ENCODE assay signal across 24 cellular contexts in genomic region chr14:75317148-75317547, GRCh38. TPM values are rescaled to one million over a fixed set of nuclear protein-coding genes. Genes with fewer than 3 reads are reported as not detected.
DNase-seq lines count a peak whose midpoint lies in the region; ATAC-seq and TF ChIP-seq lines count a peak whose summit lies in the region.
"Had no signal": no experiment of that assay in that cellular context is flagged by ENCODE, and none has a peak within 500 bp of the region (broad histone marks: within the 10 kb centered on the region; RNA-seq: fewer than 3 reads in every experiment).

No MANE protein-coding gene starts in this region.

- H3K36me3 ChIP-seq in osteoblast (ENCODE audit: insufficient read depth, low read length) = no peaks in the 10 kb centered on the region
- H3K36me3 ChIP-seq: BE2C; BLaER1 treated with 17β-estradiol and CSF1 and Interleukin-3, amounts not matched to agents 10 nM and 100 nM had no signal

- H3K4me3 ChIP-seq in coronary artery = no peak overlapping the region
- no peak overlapping the region for H3K4me3 ChIP-seq in osteoblast (ENCODE audit: insufficient read depth, low read length)
- H3K4me3 ChIP-seq: A549; BLaER1 treated with 17β-estradiol and CSF1 and Interleukin-3, amounts not matched to agents 10 nM and 100 nM; GM12878; GM23248 had no signal

- no peak for DNase-seq in stimulated activated naive CD8-positive, alpha-beta T cell treated with anti-CD3 and anti-CD28 coated beads, Interleukin-15, amount 100 ng/mL, for 72 hours
- DNase-seq in stimulated activated naive CD8-positive, alpha-beta T cell treated with anti-CD3 and anti-CD28 coated beads, Interleukin-15, Interleukin-2, amounts not matched to agents 100 U/mL and 50 U/mL, for 24 hours = no peak
- DNase-seq in coronary artery (ENCODE audit: low spot score) (peak; percentile 57), osteoblast (ENCODE audit: insufficient read length, low spot score, missing footprints) (peak; percentile 11), RPMI8226 (no peak), SW480 (ENCODE audit: low spot score) (no peak)
- DNase-seq: 8988T; ACHN; AML-193; BE2C; CD4-positive, alpha-beta T cell; CD8-positive, alpha-beta memory T cell; DMS 273 treated with DMSO at 0.1 percent for 48 hours; DMS79; EL; GDM1; GM23248; H7; HCEC 1CT had no signal

- TF ChIP-seq CTCF in coronary artery (IDR thresholded peaks at IDR 0.05) (no peak), osteoblast (IDR thresholded peaks at IDR 0.05; ENCODE audit: extremely low read depth, low read depth, low read length) (no peak)

- no peak overlapping the region for H3K4me2 ChIP-seq in osteoblast (ENCODE audit: insufficient read depth, low read length)
- H3K4me2 ChIP-seq: A549; BLaER1 treated with 17β-estradiol and CSF1 and Interleukin-3, amounts not matched to agents 10 nM and 100 nM had no signal

- H3K27me3 ChIP-seq in osteoblast (ENCODE audit: insufficient read depth, low read length) = peaks cover 4% of the 10 kb centered on the region
- H3K27me3 ChIP-seq: BE2C had no signal

- H4K20me1 ChIP-seq in osteoblast (ENCODE audit: insufficient read depth, low read length) = no peaks in the 10 kb centered on the region
- H4K20me1 ChIP-seq: BLaER1 treated with 17β-estradiol and CSF1 and Interleukin-3, amounts not matched to agents 10 nM and 100 nM had no signal

- no peak for ATAC-seq in stimulated activated naive CD8-positive, alpha-beta T cell treated with anti-CD3 and anti-CD28 coated beads, Interleukin-15, amount 100 ng/mL, for 72 hours
- ATAC-seq in stimulated activated naive CD8-positive, alpha-beta T cell treated with anti-CD3 and anti-CD28 coated beads, Interleukin-15, Interleukin-2, amounts not matched to agents 100 U/mL and 50 U/mL, for 24 hours = no peak
- no peak for ATAC-seq in HG03520 (IDR thresholded peaks at IDR 0.05; ENCODE audit: unreplicated experiment)
- ATAC-seq: A549, GM12878 had no signal

- H3K79me2 ChIP-seq in osteoblast (ENCODE audit: insufficient read depth, low read length) = no peaks in the 10 kb centered on the region

- H3K27ac ChIP-seq in coronary artery = no peak overlapping the region
- no peak overlapping the region for H3K27ac ChIP-seq in osteoblast (ENCODE audit: low read depth, low read length)
- H3K27ac ChIP-seq: A549; BLaER1 treated with 17β-estradiol and CSF1 and Interleukin-3, amounts not matched to agents 10 nM and 100 nM; GM23248 had no signal

- H3K4me1 ChIP-seq in osteoblast (ENCODE audit: insufficient read depth, low read length) = peaks cover 13% of the 10 kb centered on the region
- H3K4me1 ChIP-seq: A549, BE2C had no signal

- peaks cover 4% of the 10 kb centered on the region for H3K4me1 Mint-ChIP-seq in stimulated activated naive CD8-positive, alpha-beta T cell treated with anti-CD3 and anti-CD28 coated beads, Interleukin-15, amount 100 ng/mL, for 72 hours
- H3K4me1 Mint-ChIP-seq: CD8-positive, alpha-beta memory T cell had no signal

- H2AFZ ChIP-seq in osteoblast (ENCODE audit: low read length) = no peak overlapping the region
- H2AFZ ChIP-seq: GM23248 had no signal

- peaks cover 2% of the 10 kb centered on the region for H3K9me3 ChIP-seq in osteoblast (ENCODE audit: low read depth, low read length)
- H3K9me3 ChIP-seq: A549; BE2C; BLaER1 treated with 17β-estradiol and CSF1 and Interleukin-3, amounts not matched to agents 10 nM and 100 nM had no signal

- no peak overlapping the region for H3K4me3 Mint-ChIP-seq in stimulated activated naive CD8-positive, alpha-beta T cell treated with anti-CD3 and anti-CD28 coated beads, Interleukin-15, amount 100 ng/mL, for 72 hours
- H3K4me3 Mint-ChIP-seq: CD14-positive monocyte; CD4-positive, alpha-beta T cell; CD8-positive, alpha-beta memory T cell had no signal

- peak overlapping the region; percentile 1 to 16 for H3K27ac Mint-ChIP-seq in stimulated activated naive CD8-positive, alpha-beta T cell treated with anti-CD3 and anti-CD28 coated beads, Interleukin-15, amount 100 ng/mL, for 72 hours
- H3K27ac Mint-ChIP-seq: CD4-positive, alpha-beta T cell had no signal

- peaks cover 20% of the 10 kb centered on the region for H3K27me3 Mint-ChIP-seq in stimulated activated naive CD8-positive, alpha-beta T cell treated with anti-CD3 and anti-CD28 coated beads, Interleukin-15, amount 100 ng/mL, for 72 hours
- H3K27me3 Mint-ChIP-seq: CD4-positive, alpha-beta T cell had no signal

- no peaks in the 10 kb centered on the region for H3K9me3 Mint-ChIP-seq in stimulated activated naive CD8-positive, alpha-beta T cell treated with anti-CD3 and anti-CD28 coated beads, Interleukin-15, amount 100 ng/mL, for 72 hours
- H3K9me3 Mint-ChIP-seq: CD4-positive, alpha-beta T cell; CD8-positive, alpha-beta memory T cell had no signal

RNA-seq across cellular contexts. Expression of gene FOS, which starts 38.5 kb away (rescaled TPM):
- 42.3 and 63.6 TPM in 2 replicates for total RNA-seq in osteoblast

Comparison
In these comparisons a context has a peak if more than half of its experiments do, and no peak if none do; other contexts are left out.
1. DNase-seq: peak in coronary artery (single experiment) and osteoblast (single experiment); none in stimulated activated naive CD8-positive, alpha-beta T cell treated with anti-CD3 and anti-CD28 coated beads, Interleukin-15, amount 100 ng/mL, for 72 hours (0 of 2), stimulated activated naive CD8-positive, alpha-beta T cell treated with anti-CD3 and anti-CD28 coated beads, Interleukin-15, Interleukin-2, amounts not matched to agents 100 U/mL and 50 U/mL, for 24 hours (single experiment), RPMI8226 (single experiment) and SW480 (single experiment).